ENCODE assay signal across 12 cellular contexts in the genomic region with DNA sequence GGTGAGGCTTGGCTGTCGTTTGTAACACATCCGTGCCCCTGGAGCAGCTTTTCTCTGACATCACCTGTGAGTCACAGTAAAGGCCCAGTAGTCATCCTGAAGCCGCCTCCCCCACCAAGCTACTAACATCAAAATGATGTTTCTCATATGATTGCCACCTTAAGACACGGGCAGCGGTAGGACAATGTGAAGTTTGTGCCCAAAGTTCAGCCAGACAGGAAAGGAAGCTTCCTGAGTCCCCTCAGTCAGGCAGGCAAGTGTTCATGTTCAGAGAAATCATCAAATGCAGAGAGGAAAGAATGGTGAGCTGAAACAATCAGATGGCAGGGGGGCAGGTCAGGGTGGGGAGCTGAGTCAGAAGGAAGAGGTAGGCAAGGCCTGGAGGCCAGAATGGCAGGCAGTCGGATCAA.
DNase-seq lines count a peak whose midpoint lies in the region; ATAC-seq and TF ChIP-seq lines count a peak whose summit lies in the region.
"Had no signal": no experiment of that assay in that cellular context is flagged by ENCODE, and none has a peak within 500 bp of the region (broad histone marks: within the 10 kb centered on the region; RNA-seq: fewer than 3 reads in every experiment).

No MANE protein-coding gene starts in this region.

- peaks cover 35% of the 10 kb centered on the region for H3K4me1 ChIP-seq in PC-3 (ENCODE audit: insufficient read depth, low read length)
- H3K4me1 ChIP-seq in neural progenitor cell: peaks cover 2% of the 10 kb centered on the region

- no TSS peak for BruUV-seq in PC-3 (replicated peaks; lab: Mats Ljungman, UMichigan)

- no peaks in the 10 kb centered on the region for H3K36me3 Mint-ChIP-seq in neural progenitor cell

- H3K27me3 ChIP-seq in PC-3 (ENCODE audit: low read length) (no peaks in the 10 kb centered on the region), neural progenitor cell (no peaks in the 10 kb centered on the region)

- H3K9ac ChIP-seq in PC-3 (ENCODE audit: low read length) (peak overlapping the region; percentile 74), neural progenitor cell (no peak overlapping the region)

- peak; percentile 93 for DNase-seq in ELR (ENCODE audit: low read depth)
- DNase-seq in PC-3: peak; percentile 80
- DNase-seq in dermis blood vessel endothelial cell: peak; percentile 91
- DNase-seq in neural progenitor cell (ENCODE audit: low spot score): no peak
- no peak for DNase-seq in omental fat pad (ENCODE audit: low spot score)
- no peak for DNase-seq in NCI-H187 (lab: John Stamatoyannopoulos, UW)
- DNase-seq: activated effector memory CD4-positive, alpha-beta T cell treated with Interleukin-2 at 50 U/mL for 16 hours; effector CD8-positive, alpha-beta T cell; NCI-H2107; stimulated activated naive CD8-positive, alpha-beta T cell treated with anti-CD3 and anti-CD28 coated beads, Interleukin-15, Interleukin-2, amounts not matched to agents 100 U/mL and 50 U/mL, for 24 hours had no signal

- H3K4me3 ChIP-seq in PC-3 (ENCODE audit: low read length): no peak overlapping the region
- H3K4me3 ChIP-seq in neural progenitor cell: no peak overlapping the region

- TF ChIP-seq CTCF in PC-3 (conservative IDR thresholded peaks at IDR 0.05; ENCODE audit: low read depth, low read length) (no peak), neural progenitor cell (IDR thresholded peaks at IDR 0.05) (no peak), omental fat pad (IDR thresholded peaks at IDR 0.05) (no peak)

- H3K27ac ChIP-seq in PC-3 (ENCODE audit: low read length) (peak overlapping the region; percentile 96), neural progenitor cell (no peak overlapping the region)

- peak overlapping the region; percentile 29 for H3K27ac Mint-ChIP-seq in neural progenitor cell

- H3K36me3 ChIP-seq in PC-3 (ENCODE audit: low read depth, low read length) (no peaks in the 10 kb centered on the region), neural progenitor cell (no peaks in the 10 kb centered on the region)

- peak overlapping the region; percentile 66 for H2AFZ ChIP-seq in PC-3 (ENCODE audit: low read length)
- H2AFZ ChIP-seq in neural progenitor cell (replicated peaks): no peak overlapping the region

- intact Hi-C loops in PC-3 (cut with micrococcal nuclease): no loop called here

- no peak overlapping the region for H3K4me3 Mint-ChIP-seq in neural progenitor cell

- no peaks in the 10 kb centered on the region for H4K20me1 ChIP-seq in PC-3 (ENCODE audit: low read length)
- no peaks in the 10 kb centered on the region for H4K20me1 ChIP-seq in neural progenitor cell (ENCODE audit: low read depth)

- H3K79me2 ChIP-seq in PC-3 (ENCODE audit: low read length): no peaks in the 10 kb centered on the region
- no peaks in the 10 kb centered on the region for H3K79me2 ChIP-seq in neural progenitor cell (ENCODE audit: low read depth)

- H3K4me2 ChIP-seq in PC-3 (ENCODE audit: low read length) (peak overlapping the region; percentile 72), neural progenitor cell (no peak overlapping the region)

- H3K9me3 Mint-ChIP-seq in neural progenitor cell: no peaks in the 10 kb centered on the region

- H3K9me3 ChIP-seq in PC-3 (ENCODE audit: low read length): no peaks in the 10 kb centered on the region
- H3K9me3 ChIP-seq in neural progenitor cell (ENCODE audit: low read depth): no peaks in the 10 kb centered on the region

- CTCF ChIA-PET in PC-3 (lab: Charles Lee): no interaction called here

- H3K27me3 Mint-ChIP-seq in neural progenitor cell (ENCODE audit: insufficient read depth, low read depth): no peaks in the 10 kb centered on the region

- H3K9me2 ChIP-seq in PC-3 (replicated peaks; ENCODE audit: low read length): no peaks in the 10 kb centered on the region

- peaks cover 3% of the 10 kb centered on the region for H3F3A ChIP-seq in PC-3 (ENCODE audit: low read length, unreplicated experiment)
- H3F3A ChIP-seq in neural progenitor cell (ENCODE audit: low read depth): no peaks in the 10 kb centered on the region

- peak; percentile 61 for ATAC-seq in PC-3
- ATAC-seq in HG03571 (IDR thresholded peaks at IDR 0.05; ENCODE audit: unreplicated experiment): no peak
- ATAC-seq in omental fat pad (ENCODE audit: low FRiP score): no peak
- ATAC-seq in GM21717 (IDR thresholded peaks at IDR 0.05; ENCODE audit: unreplicated experiment): no peak
- ATAC-seq: stimulated activated naive CD8-positive, alpha-beta T cell treated with anti-CD3 and anti-CD28 coated beads, Interleukin-15, Interleukin-2, amounts not matched to agents 100 U/mL and 50 U/mL, for 24 hours had no signal

- POLR2A ChIA-PET in PC-3 (lab: Charles Lee; ENCODE audit: unreplicated experiment): no interaction called here

- H3K4me1 Mint-ChIP-seq in neural progenitor cell: peaks cover 14% of the 10 kb centered on the region

Comparison
In these comparisons a context has a peak if more than half of its experiments do, and no peak if none do; other contexts are left out.
1. DNase-seq: peak in ELR (single experiment), PC-3 (single experiment) and dermis blood vessel endothelial cell (single experiment); none in neural progenitor cell (single experiment), omental fat pad (single experiment) and NCI-H187 (0 of 2).